In genomic region chr12:95385246-95385645, GRCh38 we compare ENCODE assay signal across 12 cellular contexts.
DNase-seq lines count a peak whose midpoint lies in the region; ATAC-seq and TF ChIP-seq lines count a peak whose summit lies in the region.
"Had no signal": no experiment of that assay in that cellular context is flagged by ENCODE, and none has a peak within 500 bp of the region (broad histone marks: within the 10 kb centered on the region; RNA-seq: fewer than 3 reads in every experiment).

No MANE protein-coding gene starts in this region.

- TF ChIP-seq CTCF in RWPE2 (IDR thresholded peaks at IDR 0.05; ENCODE audit: poor library complexity, severe bottlenecking) (no peak), omental fat pad (IDR thresholded peaks at IDR 0.05) (no peak)

- H3K9me3 ChIP-seq in RWPE2 (ENCODE audit: severe bottlenecking) = no peaks in the 10 kb centered on the region
- H3K9me3 ChIP-seq: Peyer's patch had no signal

- no peak overlapping the region for H3K27ac ChIP-seq in RWPE2 (ENCODE audit: poor library complexity, severe bottlenecking)
- H3K27ac ChIP-seq: BLaER1 treated with 17β-estradiol and CSF1 and Interleukin-3, amounts not matched to agents 10 nM and 100 nM had no signal

- DNase-seq in AG08396 (ENCODE audit: low spot score) (peak; percentile 36), RWPE2 (ENCODE audit: low spot score) (no peak), fibroblast of gingiva (ENCODE audit: low read depth) (peak; percentile 76), omental fat pad (ENCODE audit: low spot score) (no peak), NCI-H1417 (lab: John Stamatoyannopoulos, UW) (no peak), ureter (ENCODE audit: low spot score) (no peak)
- DNase-seq: H9, occipital lobe, Peyer's patch had no signal

- ATAC-seq in RWPE2 (ENCODE audit: low read depth) (peak; percentile 67), omental fat pad (ENCODE audit: low FRiP score) (peak; percentile 75), HG02981 (IDR thresholded peaks at IDR 0.05; ENCODE audit: unreplicated experiment) (no peak), HG03139 (IDR thresholded peaks at IDR 0.05; ENCODE audit: unreplicated experiment) (no peak)

- no peak overlapping the region for H3K4me3 ChIP-seq in RWPE2 (ENCODE audit: severe bottlenecking)
- H3K4me3 ChIP-seq: BLaER1 treated with 17β-estradiol and CSF1 and Interleukin-3, amounts not matched to agents 10 nM and 100 nM had no signal

- no peaks in the 10 kb centered on the region for H3K36me3 ChIP-seq in RWPE2 (ENCODE audit: low read depth)
- H3K36me3 ChIP-seq: BLaER1 treated with 17β-estradiol and CSF1 and Interleukin-3, amounts not matched to agents 10 nM and 100 nM; Peyer's patch had no signal

- peaks cover 10% of the 10 kb centered on the region for H3K4me1 ChIP-seq in RWPE2 (ENCODE audit: insufficient read depth, poor library complexity, severe bottlenecking)
- H3K4me1 ChIP-seq: BLaER1 treated with 17β-estradiol and CSF1 and Interleukin-3, amounts not matched to agents 10 nM and 100 nM; Peyer's patch had no signal

- no peaks in the 10 kb centered on the region for H3K27me3 ChIP-seq in RWPE2 (ENCODE audit: insufficient read depth, poor library complexity, severe bottlenecking)
- H3K27me3 ChIP-seq: BLaER1 treated with 17β-estradiol and CSF1 and Interleukin-3, amounts not matched to agents 10 nM and 100 nM; Peyer's patch had no signal

Comparison
In these comparisons a context has a peak if more than half of its experiments do, and no peak if none do; other contexts are left out.
1. DNase-seq: peak in AG08396 (single experiment) and fibroblast of gingiva (single experiment); none in RWPE2 (single experiment), omental fat pad (single experiment), NCI-H1417 (0 of 3) and ureter (single experiment).
2. ATAC-seq: peak in RWPE2 (single experiment) and omental fat pad (single experiment); none in HG02981 (single experiment) and HG03139 (single experiment).